35 cellular contexts compared by ENCODE assay signal in the genomic region with DNA sequence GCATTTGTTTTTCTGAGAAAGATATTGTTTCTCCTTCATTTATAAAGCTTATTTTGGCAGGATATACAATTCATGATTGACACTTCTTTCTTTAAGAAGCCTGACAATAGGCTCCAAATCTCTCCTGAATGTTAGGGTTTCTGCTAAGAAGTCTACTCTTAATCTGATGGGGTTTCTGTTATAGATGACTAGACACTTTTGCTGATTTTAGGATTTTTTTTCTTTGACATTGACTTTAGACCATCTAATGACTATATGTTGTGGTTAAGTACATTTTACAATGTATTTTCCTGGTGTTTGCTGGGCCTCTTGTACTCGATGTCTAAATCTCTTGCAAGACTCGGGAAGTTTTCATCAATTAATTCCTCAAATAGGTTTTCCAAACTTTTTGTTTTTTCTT.
"Had no signal": no experiment of that assay in that cellular context is flagged by ENCODE, and none has a peak within 500 bp of the region (broad histone marks: within the 10 kb centered on the region; RNA-seq: fewer than 3 reads in every experiment).

No MANE protein-coding gene starts in this region.

- H3K9me3 ChIP-seq: MG63 had no signal

- H3K36me3 ChIP-seq: MG63 had no signal

- H3K4me3 ChIP-seq: MG63 had no signal

- DNase-seq: MG63, MM.1S, MV-4-11, NCI-H1048, NCI-H1092, NCI-H1092 treated with DMSO at 0.1 percent for 48 hours, NCI-H1105, NCI-H1105 treated with DMSO at 0.1 percent for 48 hours, NCI-H1417, NCI-H1417 treated with DMSO at 0.1 percent for 48 hours, NCI-H1436, NCI-H1436 treated with DMSO at 0.1 percent for 48 hours, NCI-H146, NCI-H1694, NCI-H1694 treated with DMSO at 0.1 percent for 48 hours, NCI-H187, NCI-H187 treated with DMSO at 0.1 percent for 48 hours, NCI-H1930, NCI-H2029, NCI-H2029 treated with DMSO at 0.1 percent for 48 hours, NCI-H2081, NCI-H2081 treated with DMSO at 0.1 percent for 48 hours, NCI-H2107, NCI-H2171, NCI-H2171 treated with DMSO at 0.1 percent for 48 hours, NCI-H2227 treated with DMSO at 0.1 percent for 48 hours, NCI-H226, NCI-H345, NCI-H446, NCI-H446 treated with DMSO at 0.1 percent for 48 hours, NCI-H510A, NCI-H510A treated with DMSO at 0.1 percent for 48 hours, NCI-H524, NCI-H524 treated with DMSO at 0.1 percent for 48 hours, NCI-H526 had no signal

- H3K27me3 ChIP-seq: MG63 had no signal
